Comparison of ENCODE assay signal across 15 cellular contexts in the genomic region with DNA sequence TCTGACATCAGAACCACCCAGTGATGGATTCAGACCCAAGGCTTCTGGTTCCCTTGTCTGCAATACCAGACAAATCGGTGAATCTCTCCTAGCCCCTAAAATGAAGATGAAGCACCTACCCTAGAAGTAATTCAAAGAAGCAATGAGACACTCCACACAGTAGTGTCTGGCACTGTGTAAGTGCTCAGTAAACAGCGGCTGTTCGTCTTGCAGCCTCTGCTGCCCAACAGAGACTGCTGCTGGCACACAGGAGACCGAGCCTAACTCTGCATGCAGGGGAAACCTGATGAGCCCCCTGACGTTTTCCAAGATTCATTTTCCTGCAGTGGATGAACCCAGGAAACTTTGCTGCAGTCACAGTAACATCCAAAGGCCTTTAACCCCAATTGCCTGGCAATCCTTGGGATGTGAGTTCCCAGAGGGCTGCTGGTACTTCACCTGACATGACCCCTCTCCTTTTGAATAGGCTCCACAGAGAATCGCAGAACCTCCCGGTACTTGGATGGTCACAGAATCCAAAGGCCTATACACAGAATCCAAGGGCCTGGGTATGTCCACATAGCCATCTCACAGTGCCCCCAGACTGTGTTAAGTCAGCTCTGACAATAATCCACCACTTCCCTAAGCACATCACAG.
"Had no signal": no experiment of that assay in that cellular context is flagged by ENCODE, and none has a peak within 500 bp of the region (broad histone marks: within the 10 kb centered on the region; RNA-seq: fewer than 3 reads in every experiment).

No MANE protein-coding gene starts in this region.

- ATAC-seq: activated CD8-positive, alpha-beta T cell treated with anti-CD3 and anti-CD28 coated beads for 36 hours; foreskin keratinocyte had no signal

- H3K4me3 Mint-ChIP-seq: activated CD8-positive, alpha-beta T cell treated with anti-CD3 and anti-CD28 coated beads for 36 hours; activated T-helper 1 cell treated with anti-CD3 and anti-CD28 coated beads, Interleukin-12 subunit alpha, Interleukin-12 subunit beta, Interleukin-2, Interleukin-4 antibody, amounts not matched to agents 30 ng/mL and 10 ng/mL and 1 ng/mL, durations not matched to agents 14 hours and 24 hours and 36 hours had no signal

- FAIRE-seq: colon, endothelial cell of umbilical vein, islet of Langerhans, small intestine had no signal

- H3K27me3 Mint-ChIP-seq: activated CD8-positive, alpha-beta T cell treated with anti-CD3 and anti-CD28 coated beads for 36 hours had no signal

- H3K9me3 ChIP-seq: ovary, upper lobe of left lung had no signal

- H3K27ac Mint-ChIP-seq: activated CD8-positive, alpha-beta T cell treated with anti-CD3 and anti-CD28 coated beads for 36 hours had no signal

- DNase-seq: activated CD4-positive, CD25-positive, alpha-beta regulatory T cell treated with anti-CD3 and anti-CD28 coated beads, Interleukin-2, amount 50 U/mL, for 72 hours; activated CD8-positive, alpha-beta memory T cell treated with anti-CD3 and anti-CD28 coated beads, Interleukin-2, amount 50 U/mL, for 48 hours; activated CD8-positive, alpha-beta T cell treated with anti-CD3 and anti-CD28 coated beads for 36 hours; activated naive CD4-positive, alpha-beta T cell; foreskin keratinocyte; head of caudate nucleus; ovary; retina; substantia nigra; upper lobe of left lung had no signal

- H3K9me3 Mint-ChIP-seq: activated CD8-positive, alpha-beta T cell treated with anti-CD3 and anti-CD28 coated beads for 36 hours; activated T-helper 1 cell treated with anti-CD3 and anti-CD28 coated beads, Interleukin-12 subunit alpha, Interleukin-12 subunit beta, Interleukin-2, Interleukin-4 antibody, amounts not matched to agents 30 ng/mL and 10 ng/mL and 1 ng/mL, durations not matched to agents 14 hours and 24 hours and 36 hours had no signal
